20 cellular contexts compared by ENCODE assay signal in the genomic region with DNA sequence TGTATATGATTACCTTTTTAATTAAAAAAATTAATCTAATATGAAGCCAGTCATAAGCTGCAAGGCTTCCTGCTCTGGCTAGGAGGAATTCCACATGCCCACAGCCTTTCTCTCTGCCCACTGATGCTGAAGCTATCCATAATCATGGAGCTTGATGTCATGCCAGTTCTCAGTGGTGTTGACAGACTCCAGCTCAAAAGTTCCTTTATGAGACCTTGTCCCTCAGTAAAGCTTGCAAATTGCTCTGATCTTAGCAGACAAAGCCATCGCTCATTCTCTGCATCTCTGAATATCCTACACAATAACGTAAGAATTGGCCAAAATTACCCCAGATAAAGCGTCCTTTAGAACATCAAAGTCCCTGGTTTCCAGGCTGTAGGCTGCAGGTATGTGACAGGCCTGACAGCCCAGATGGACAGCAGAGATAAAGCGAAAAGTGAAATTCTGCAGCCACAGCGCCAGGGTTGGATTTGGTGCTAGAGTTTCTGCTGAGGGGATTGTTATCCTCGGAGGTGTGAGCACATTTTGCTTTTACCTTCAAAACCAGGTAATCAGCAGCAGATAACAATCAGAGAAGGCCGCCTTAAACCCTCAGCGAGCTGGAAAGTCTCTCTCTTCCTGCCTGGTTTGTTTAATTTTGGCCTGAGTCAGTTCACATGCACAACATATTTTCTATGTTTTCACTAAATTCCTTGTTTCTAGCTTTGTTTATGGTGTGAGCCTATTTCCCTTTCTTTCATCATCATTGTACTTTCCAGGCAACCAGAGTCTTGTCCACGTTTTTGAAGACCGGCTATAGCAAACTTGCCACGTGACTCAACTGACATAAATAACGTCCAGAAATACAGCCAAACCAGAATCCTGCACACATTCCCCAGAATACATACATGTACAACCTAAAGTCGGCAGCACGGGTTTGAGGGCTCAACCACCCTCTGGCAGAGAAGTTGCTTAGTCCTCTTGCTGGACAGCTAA. TPM values are rescaled to one million over a fixed set of nuclear protein-coding genes. Genes with fewer than 3 reads are reported as not detected.
DNase-seq lines count a peak whose midpoint lies in the region; ATAC-seq and TF ChIP-seq lines count a peak whose summit lies in the region.
"Had no signal": no experiment of that assay in that cellular context is flagged by ENCODE, and none has a peak within 500 bp of the region (broad histone marks: within the 10 kb centered on the region; RNA-seq: fewer than 3 reads in every experiment).

No MANE protein-coding gene starts in this region.

- no peak overlapping the region for H3K4ac ChIP-seq in mesenchymal stem cell (ENCODE audit: low read depth in 1 of 2, low read length in 2 of 2)

- CTCF ChIA-PET in mammary epithelial cell (lab: Charles Lee; ENCODE audit: low non-redundant PET) = no interaction called here

- no peak overlapping the region for H3K14ac ChIP-seq in mesenchymal stem cell (ENCODE audit: low read length in 2 of 2)

- TF ChIP-seq POLR2A in spleen (IDR thresholded peaks at IDR 0.05) = no peak

- H2BK5ac ChIP-seq in mesenchymal stem cell (ENCODE audit: low read depth, low read length, poor library complexity, severe bottlenecking) = no peak overlapping the region

- H2BK120ac ChIP-seq in mesenchymal stem cell (ENCODE audit: low read depth, low read length) = no peak overlapping the region

- no peak overlapping the region for H3K4me2 ChIP-seq in mammary epithelial cell (ENCODE audit: insufficient read depth, low read depth, low read length)
- no peak overlapping the region for H3K4me2 ChIP-seq in mesenchymal stem cell (ENCODE audit: low read length, poor library complexity, severe bottlenecking)

- no peak overlapping the region for H2BK12ac ChIP-seq in mesenchymal stem cell (ENCODE audit: low read length in 2 of 2)

- no peak overlapping the region for H2AK5ac ChIP-seq in mesenchymal stem cell (ENCODE audit: low read length, severe bottlenecking)

- TF ChIP-seq CTCF in mammary epithelial cell (conservative IDR thresholded peaks at IDR 0.05 in 1 of 2, IDR thresholded peaks at IDR 0.05 in 1 of 2; ENCODE audit: extremely low read depth in 1 of 2, insufficient read depth in 1 of 2, low read depth in 1 of 2, low read length in 2 of 2) = no peak
- TF ChIP-seq CTCF in spleen (IDR thresholded peaks at IDR 0.05 in 8 of 11, conservative IDR thresholded peaks at IDR 0.05 in 3 of 11) = no peak

- DNase-seq in AG08396 (ENCODE audit: low spot score) (peak; percentile 73), H4 (ENCODE audit: low spot score) (peak; percentile 42), mammary epithelial cell (no peak), mesenchymal stem cell (peak; percentile 72), iPS-NIHi7 (ENCODE audit: extremely low spot score) (no peak), spleen (no peak)
- DNase-seq: activated CD4-positive, alpha-beta T cell treated with anti-CD3 and anti-CD28 coated beads for 48 hours; activated naive CD4-positive, alpha-beta T cell; AML-193; hypothalamus; left colon; MM.1S; NCI-H187 treated with DMSO at 0.1 percent for 48 hours; NCI-H446; SIG-M5; stimulated activated CD4-positive, alpha-beta T cell treated with anti-CD3 and anti-CD28 coated beads, Interleukin-12 subunit alpha, Interleukin-12 subunit beta, amount 100 ng/mL, for 4 hours; stimulated activated naive CD4-positive, alpha-beta T cell treated with Interleukin-2 at 50 U/mL for 16 hours had no signal

- H3K79me1 ChIP-seq in mesenchymal stem cell (replicated peaks; ENCODE audit: low read length, poor library complexity, severe bottlenecking) = no peaks in the 10 kb centered on the region

- H3K27ac ChIP-seq in mammary epithelial cell (ENCODE audit: insufficient read depth, low read depth, low read length) (no peak overlapping the region), mesenchymal stem cell (ENCODE audit: low read length, poor library complexity, severe bottlenecking) (no peak overlapping the region), spleen (no peak overlapping the region)
- H3K27ac ChIP-seq: vagina had no signal

- no peaks in the 10 kb centered on the region for H4K20me1 ChIP-seq in mammary epithelial cell (ENCODE audit: insufficient read depth, low read length)

- dilution Hi-C loops in mammary epithelial cell (cut with HindIII; ENCODE audit: low sequenced_read_pairs) = no loop called here

- H3K36me3 ChIP-seq in mammary epithelial cell (ENCODE audit: insufficient read depth, low read length) (no peaks in the 10 kb centered on the region), mesenchymal stem cell (ENCODE audit: control insufficient read depth in 1 of 2, insufficient read depth in 2 of 2, low read depth in 1 of 2, low read length in 2 of 2) (no peaks in the 10 kb centered on the region), spleen (no peaks in the 10 kb centered on the region)
- H3K36me3 ChIP-seq: vagina had no signal

- H3K9me3 ChIP-seq in mammary epithelial cell (replicated peaks; ENCODE audit: insufficient read depth, low read length) (no peaks in the 10 kb centered on the region), mesenchymal stem cell (ENCODE audit: control insufficient read depth, low read length) (no peaks in the 10 kb centered on the region), spleen (no peaks in the 10 kb centered on the region)
- H3K9me3 ChIP-seq: vagina had no signal

- H3K27me3 ChIP-seq in mammary epithelial cell (ENCODE audit: insufficient read depth, low read length) (no peaks in the 10 kb centered on the region), mesenchymal stem cell (ENCODE audit: control insufficient read depth in 1 of 2, insufficient read depth in 1 of 2, low read length in 2 of 2) (no peaks in the 10 kb centered on the region), spleen (replicated peaks in 1 of 7) (peaks cover 0 to 16% (median 0%) of the 10 kb centered on the region in 7 donors)
- H3K27me3 ChIP-seq: vagina had no signal

- H3K23ac ChIP-seq in mesenchymal stem cell (ENCODE audit: low read length in 2 of 2) = no peak overlapping the region

- intact Hi-C loops in mammary epithelial cell (cut with micrococcal nuclease) = no loop called here
- intact Hi-C loops in spleen (cut with DNase I; ENCODE audit: low total_unique reads) = no loop called here

- no peaks in the 10 kb centered on the region for H3K79me2 ChIP-seq in mammary epithelial cell (ENCODE audit: insufficient read depth, low read length)

- BruUV-seq in mammary epithelial cell (replicated peaks; lab: Mats Ljungman, UMichigan) = no TSS peak

- 50% methylated on average over 14 of the region's 14 CpGs for WGBS in mammary epithelial cell (ENCODE audit: low coverage, missing lambda C conversion rate)
- 60% methylated on average over 14 of the region's 14 CpGs for WGBS in mesenchymal stem cell
- WGBS in spleen, 5 donors = 79 to 82% (median 80%) methylated on average over 14 of the region's 14 CpGs

- H4K8ac ChIP-seq in mesenchymal stem cell (ENCODE audit: low read length) = peak overlapping the region; percentile 72

- in situ Hi-C loops in mammary epithelial cell (cut with MboI; ENCODE audit: low sequenced_read_pairs in 2 of 2) = no loop called here

- no peak overlapping the region for H3K9ac ChIP-seq in mammary epithelial cell (ENCODE audit: insufficient read depth, low read length)
- no peak overlapping the region for H3K9ac ChIP-seq in mesenchymal stem cell (ENCODE audit: low read length)

- H3K4me3 ChIP-seq in mammary epithelial cell (replicated peaks in 1 of 3; ENCODE audit: insufficient read depth in 1 of 3, low read depth in 2 of 3, low read length in 3 of 3) (no peak overlapping the region), mesenchymal stem cell (ENCODE audit: insufficient read depth in 1 of 2, low read depth in 1 of 2, low read length in 2 of 2) (no peak overlapping the region), spleen (no peak overlapping the region)
- H3K4me3 ChIP-seq: vagina had no signal

- H3K4me1 ChIP-seq in mammary epithelial cell (ENCODE audit: insufficient read depth, low read length) = peaks cover 8% of the 10 kb centered on the region
- H3K4me1 ChIP-seq in mesenchymal stem cell (ENCODE audit: control insufficient read depth, insufficient read depth, low read depth, low read length) = no peaks in the 10 kb centered on the region
- no peaks in the 10 kb centered on the region for H3K4me1 ChIP-seq in spleen
- H3K4me1 ChIP-seq: vagina had no signal

- H4K91ac ChIP-seq in mesenchymal stem cell (ENCODE audit: low read length) = peak overlapping the region; percentile 39

- H2AFZ ChIP-seq in mammary epithelial cell (ENCODE audit: low read depth, low read length) (peak overlapping the region; percentile 56), mesenchymal stem cell (ENCODE audit: low read depth, low read length) (no peak overlapping the region)

- no peak overlapping the region for H2BK15ac ChIP-seq in mesenchymal stem cell (ENCODE audit: low read depth, poor library complexity, severe bottlenecking)

- H3K18ac ChIP-seq in mesenchymal stem cell (ENCODE audit: low read depth in 1 of 2, low read length in 2 of 2) = peak overlapping the region in 1 of 2 experiments; percentile 21

- no peak for ATAC-seq in HG02840 (IDR thresholded peaks at IDR 0.05; ENCODE audit: low FRiP score, unreplicated experiment)
- ATAC-seq in GM19395 (IDR thresholded peaks at IDR 0.05; ENCODE audit: unreplicated experiment) = no peak
- ATAC-seq: left colon had no signal

RNA-seq across cellular contexts. Expression of a gene that starts 36.6 kb away (rescaled TPM):
- total RNA-seq in H4 (2014; rRNA removed; shearing (Covaris generic)) = 54.3 and 57.9 TPM in 2 replicates
- total RNA-seq in mammary epithelial cell = 100 to 1,000 TPM; 284 to 347 TPM
- 430 TPM for polyA plus RNA-seq in mammary epithelial cell
- polyA minus RNA-seq in mammary epithelial cell = 896 TPM
- 14.8 TPM for polyA plus RNA-seq in mesenchymal stem cell (2013, experiment 1 of 2)
- polyA plus RNA-seq in mesenchymal stem cell (2013, experiment 2 of 2) = 15.4 TPM
- total RNA-seq in spleen = 10 to 100 TPM in 2 of 7 donors, 1 to 10 TPM in 4, under 1 TPM in 1; 0.94 to 22.3 (median 6.4) TPM
- polyA plus RNA-seq in spleen = 1 to 10 TPM; 1.1 to 4.0 (median 1.4) TPM

Comparison
In these comparisons a context has a peak if more than half of its experiments do, and no peak if none do; other contexts are left out.
1. DNase-seq: peak in AG08396 (single experiment), H4 (single experiment) and mesenchymal stem cell (single experiment); none in mammary epithelial cell (single experiment), iPS-NIHi7 (single experiment) and spleen (single experiment).